Comparison of ENCODE assay signal across 10 cellular contexts in the genomic region with DNA sequence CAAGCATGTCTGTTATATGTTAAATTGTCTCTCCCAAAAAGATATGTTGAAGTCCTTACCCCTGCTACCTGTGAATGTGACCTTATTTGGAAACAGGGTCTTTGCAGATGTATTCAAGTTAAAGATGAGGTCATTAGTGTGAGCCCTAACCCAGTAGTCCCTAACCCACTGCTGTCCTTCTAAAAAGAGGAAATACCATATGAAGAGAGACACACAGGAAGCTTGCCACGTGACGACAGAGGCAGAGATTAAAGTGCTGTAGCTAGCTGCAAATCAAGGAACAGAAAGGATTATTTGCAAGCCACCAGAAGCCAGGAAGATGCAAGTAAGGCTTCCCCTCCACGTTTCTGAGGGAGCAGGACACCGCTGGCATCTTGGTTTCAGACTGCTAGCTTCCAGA.
DNase-seq lines count a peak whose midpoint lies in the region; ATAC-seq and TF ChIP-seq lines count a peak whose summit lies in the region.
"Had no signal": no experiment of that assay in that cellular context is flagged by ENCODE, and none has a peak within 500 bp of the region (broad histone marks: within the 10 kb centered on the region; RNA-seq: fewer than 3 reads in every experiment).

No MANE protein-coding gene starts in this region.

- peaks cover 8% of the 10 kb centered on the region for H3K4me1 ChIP-seq in iPS-20b (ENCODE audit: insufficient read depth, low read length)
- H3K4me1 ChIP-seq: pancreas had no signal

- H3K9me3 ChIP-seq in SK-N-MC (ENCODE audit: low read depth, low read length) (no peaks in the 10 kb centered on the region), iPS-20b (ENCODE audit: insufficient read depth, low read depth, low read length) (no peaks in the 10 kb centered on the region)
- H3K9me3 ChIP-seq: pancreas had no signal

- H3K27ac ChIP-seq in SK-N-MC (peak overlapping the region; percentile 55), iPS-20b (ENCODE audit: low read length) (no peak overlapping the region)
- H3K27ac ChIP-seq: pancreas had no signal

- DNase-seq in CD1c-positive myeloid dendritic cell (ENCODE audit: extremely low spot score), result peak; percentile 81
- peak; percentile 13 for DNase-seq in H7
- DNase-seq in SK-N-MC (ENCODE audit: low read depth, low spot score), result no peak
- DNase-seq in SW 1271 (lab: John Stamatoyannopoulos, UW), result no peak
- no peak for DNase-seq in EL
- DNase-seq in activated CD4-positive, alpha-beta T cell treated with anti-CD3 and anti-CD28 coated beads for 1 hour, result no peak
- DNase-seq: NK-92 treated with Interleukin-12 subunit alpha and Interleukin-12 subunit beta, amount 100 ng/mL, for 24 hours had no signal

- no peak for ATAC-seq in GM18505 (IDR thresholded peaks at IDR 0.05; ENCODE audit: unreplicated experiment)

- H3K4me3 ChIP-seq in H7 (ENCODE audit: insufficient read depth, low read depth, low read length) (no peak overlapping the region), SK-N-MC (0 out of 2 replicates have a peak overlapping the region, but pooled peaks have one; percentile 28), iPS-20b (ENCODE audit: low read length) (no peak overlapping the region)
- H3K4me3 ChIP-seq: pancreas had no signal

- H3K27me3 ChIP-seq in H7 (ENCODE audit: control insufficient read depth, insufficient read depth, low read length), result no peaks in the 10 kb centered on the region
- H3K27me3 ChIP-seq in iPS-20b (ENCODE audit: insufficient read depth, low read length), result no peaks in the 10 kb centered on the region; the same call in 1 of the 2 replicates
- H3K27me3 ChIP-seq: pancreas had no signal

- TF ChIP-seq POLR2A in GM18505 (IDR thresholded peaks at IDR 0.05; ENCODE audit: borderline replicate concordance, extremely low read depth, insufficient read depth, insufficient read length), result no peak

- H3K36me3 ChIP-seq in H7 (replicated peaks; ENCODE audit: control insufficient read depth, insufficient read depth, low read length) (no peaks in the 10 kb centered on the region), SK-N-MC (ENCODE audit: insufficient read depth, low read length) (no peaks in the 10 kb centered on the region), iPS-20b (ENCODE audit: insufficient read depth, low read depth, low read length) (no peaks in the 10 kb centered on the region)
- H3K36me3 ChIP-seq: pancreas had no signal

- H3K9ac ChIP-seq in SK-N-MC (ENCODE audit: insufficient read length), result peak overlapping the region; percentile 23
- H3K9ac ChIP-seq in iPS-20b (ENCODE audit: low read depth, low read length), result peak overlapping the region; percentile 27; the same call in 1 of the 2 replicates

Comparison
In these comparisons a context has a peak if more than half of its experiments do, and no peak if none do; other contexts are left out.
1. DNase-seq: peak in CD1c-positive myeloid dendritic cell (single experiment) and H7 (single experiment); none in SK-N-MC (single experiment), SW 1271 (0 of 2), EL (single experiment) and activated CD4-positive, alpha-beta T cell treated with anti-CD3 and anti-CD28 coated beads for 1 hour (single experiment).